Comparison of ENCODE assay signal across 1 cellular context in genomic region chr1:158124999-158125398, GRCh38.
TF ChIP-seq lines count a peak whose summit lies in the region.

No MANE protein-coding gene starts in this region.

TF ChIP-seq in H1, 55 proteins besides CTCF, POLR2A, EP300 and RAD21:
- TF ChIP-seq SIN3A (conservative IDR thresholded peaks at IDR 0.05 in 1 of 2, IDR thresholded peaks at IDR 0.05 in 1 of 2; ENCODE audit: low read depth in 1 of 2, low read length in 2 of 2) (no peak; a peak in 1 of 4 replicates), SP1 (IDR thresholded peaks at IDR 0.05; ENCODE audit: low read depth, low read length) (peak; percentile 99), KDM1A (IDR thresholded peaks at IDR 0.05; ENCODE audit: borderline replicate concordance, low read length) (no peak), ASH2L (IDR thresholded peaks at IDR 0.05; ENCODE audit: low read length) (no peak), TAF7 (optimal IDR thresholded peaks at IDR 0.05; ENCODE audit: borderline replicate concordance, low read depth, low read length) (no peak), EGR1 (IDR thresholded peaks at IDR 0.05; ENCODE audit: borderline replicate concordance, low read depth, low read length) (peak; percentile 79), TBP (IDR thresholded peaks at IDR 0.05; ENCODE audit: low read depth, low read length) (0 out of 2 replicates have a peak, but pooled peaks have one; percentile 17), GABPA (IDR thresholded peaks at IDR 0.05; ENCODE audit: borderline replicate concordance, insufficient read depth, low read length) (no peak), BACH1 (IDR thresholded peaks at IDR 0.05; ENCODE audit: low read length) (no peak), ATF3 (IDR thresholded peaks at IDR 0.05; ENCODE audit: insufficient read depth, low read depth, low read length) (no peak), RFX5 (IDR thresholded peaks at IDR 0.05; ENCODE audit: borderline replicate concordance, low read depth, low read length) (no peak), GTF2F1 (IDR thresholded peaks at IDR 0.05; ENCODE audit: borderline replicate concordance, low read depth, low read length) (no peak), CEBPB (IDR thresholded peaks at IDR 0.05; ENCODE audit: low read depth, low read length) (no peak), CHD1 (IDR thresholded peaks at IDR 0.05; ENCODE audit: low read depth, low read length) (no peak), MAX (IDR thresholded peaks at IDR 0.05) (no peak), JUN (IDR thresholded peaks at IDR 0.05; ENCODE audit: low read depth, low read length) (no peak), TEAD4 (IDR thresholded peaks at IDR 0.05; ENCODE audit: low read depth, low read length) (peak; percentile 82), NANOG (IDR thresholded peaks at IDR 0.05; ENCODE audit: insufficient read depth, low read depth, low read length, poor library complexity, severe bottlenecking) (no peak), POU5F1 (IDR thresholded peaks at IDR 0.05; ENCODE audit: low read depth, low read length) (peak; percentile 14; the same call in 1 of the 2 replicates), HDAC2 (IDR thresholded peaks at IDR 0.05; ENCODE audit: borderline replicate concordance in 1 of 2, low read depth in 2 of 2, low read length in 2 of 2) (no peak), KDM5A (IDR thresholded peaks at IDR 0.05; ENCODE audit: low read length) (no peak; the same call in 1 of the 2 replicates), SAP30 (IDR thresholded peaks at IDR 0.05; ENCODE audit: insufficient read depth, insufficient replicate concordance, low read length) (no peak), RBBP5 (IDR thresholded peaks at IDR 0.05; ENCODE audit: borderline replicate concordance, low read depth, low read length) (no peak), POLR2AphosphoS5 (IDR thresholded peaks at IDR 0.05; ENCODE audit: low read depth, low read length) (no peak), SP4 (IDR thresholded peaks at IDR 0.05; ENCODE audit: low read length) (peak; percentile 86; the same call in 1 of the 2 replicates), EZH2 (IDR thresholded peaks at IDR 0.05; ENCODE audit: low read depth, low read length, severe bottlenecking) (no peak), CBX8 (IDR thresholded peaks at IDR 0.05; ENCODE audit: borderline replicate concordance, low read depth, low read length) (no peak), TAF1 (IDR thresholded peaks at IDR 0.05; ENCODE audit: low read depth, low read length) (no peak), FOSL1 (IDR thresholded peaks at IDR 0.05; ENCODE audit: insufficient read depth, low read depth, low read length) (no peak), TCF12 (IDR thresholded peaks at IDR 0.05; ENCODE audit: low read depth, low read length) (no peak), PHF8 (conservative IDR thresholded peaks at IDR 0.05; ENCODE audit: low read depth, low read length) (no peak), SIX5 (IDR thresholded peaks at IDR 0.05; ENCODE audit: low read depth, low read length) (no peak), CHD2 (IDR thresholded peaks at IDR 0.05; ENCODE audit: low read length) (0 out of 2 replicates have a peak, but pooled peaks have one; percentile 18), BCL11A (IDR thresholded peaks at IDR 0.05; ENCODE audit: low read depth in 2 of 2, low read length in 2 of 2) (no peak), SUZ12 (IDR thresholded peaks at IDR 0.05; ENCODE audit: low read length) (no peak), CREB1 (IDR thresholded peaks at IDR 0.05) (peak; percentile 34; the same call in 1 of the 2 replicates), E2F6 (IDR thresholded peaks at IDR 0.05) (no peak), ZNF274 (IDR thresholded peaks at IDR 0.05; ENCODE audit: borderline replicate concordance, extremely low read depth, low read length) (no peak), RXRA (IDR thresholded peaks at IDR 0.05; ENCODE audit: insufficient read depth, low read depth, low read length) (no peak), CTBP2 (IDR thresholded peaks at IDR 0.05; ENCODE audit: borderline replicate concordance, insufficient read depth, insufficient read length, low read length) (no peak), JUND (IDR thresholded peaks at IDR 0.05; ENCODE audit: low read length) (no peak), HDAC6 (IDR thresholded peaks at IDR 0.05; ENCODE audit: low read depth, low read length) (no peak), RNF2 (IDR thresholded peaks at IDR 0.05; ENCODE audit: borderline replicate concordance, low read depth, low read length, missing control alignments, poor library complexity, severe bottlenecking) (no peak), MAFK (IDR thresholded peaks at IDR 0.05; ENCODE audit: low read depth, low read length) (peak; percentile 16; the same call in 1 of the 2 replicates), NRF1 (IDR thresholded peaks at IDR 0.05; ENCODE audit: low read depth, low read length) (no peak), SP2 (IDR thresholded peaks at IDR 0.05; ENCODE audit: low read length) (no peak), YY1 (IDR thresholded peaks at IDR 0.05; ENCODE audit: low read depth, low read length) (peak; percentile 55; the same call in 1 of the 2 replicates), KDM4A (IDR thresholded peaks at IDR 0.05; ENCODE audit: low read depth, low read length, severe bottlenecking) (no peak), SRF (IDR thresholded peaks at IDR 0.05; ENCODE audit: low read depth, low read length) (no peak), CBX5 (IDR thresholded peaks at IDR 0.05; ENCODE audit: low read depth, low read length) (no peak), SIRT6 (IDR thresholded peaks at IDR 0.05; ENCODE audit: low read length) (no peak), ATF2 (IDR thresholded peaks at IDR 0.05; ENCODE audit: low read length) (no peak), BRCA1 (IDR thresholded peaks at IDR 0.05; ENCODE audit: low read depth, low read length) (no peak), CHD7 (IDR thresholded peaks at IDR 0.05; ENCODE audit: insufficient replicate concordance, low read length) (no peak), USF2 (IDR thresholded peaks at IDR 0.05; ENCODE audit: low read length) (no peak)
